Comparison of ENCODE assay signal across 6 cellular contexts in genomic region chr11:119055901-119056300, GRCh38. TPM values are rescaled to one million over a fixed set of nuclear protein-coding genes. Genes with fewer than 3 reads are reported as not detected.
A peak's percentile ranks its signal among the peaks of the same experiment; 100 is the strongest.
DNase-seq lines count a peak whose midpoint lies in the region; FAIRE-seq and TF ChIP-seq lines count a peak whose summit lies in the region.

No MANE protein-coding gene starts in this region.

- no peak for DNase-seq in GM12892 (ENCODE audit: insufficient read length)
- DNase-seq in SJSA1 (ENCODE audit: low read depth in 1 of 2, low spot score in 2 of 2), result no peak
- peak; percentile 40 for DNase-seq in foreskin melanocyte
- no peak for DNase-seq in testis
- no peak for DNase-seq in NCI-H774 (lab: John Stamatoyannopoulos, UW)
- DNase-seq in putamen (ENCODE audit: low spot score), result no peak

- H3K4me1 ChIP-seq in SJSA1 (replicated peaks), result peaks cover 10% of the 10 kb centered on the region
- H3K4me1 ChIP-seq in testis, result peaks cover 12% of the 10 kb centered on the region

- 37 to 39% methylated on average over 6 of the region's 6 CpGs for WGBS in testis, 2 donors

- H3K36me3 ChIP-seq in SJSA1 (peaks cover 25% of the 10 kb centered on the region), testis (ENCODE audit: low read depth, missing control alignments) (no peaks in the 10 kb centered on the region)

- peak overlapping the region; percentile 89 for H3K4me3 ChIP-seq in SJSA1
- H3K4me3 ChIP-seq in testis, result peak overlapping the region; percentile 90 to 96

- H3K27ac ChIP-seq in SJSA1 (no peak overlapping the region), testis (peak overlapping the region in 1 of 2 donors; percentile 63)

- FAIRE-seq in GM12892 (lab: Jason Lieb, UNC), result peak; percentile 86

- TF ChIP-seq POLR2A in GM12892 (IDR thresholded peaks at IDR 0.05; ENCODE audit: low read depth, low read length) (peak; percentile 27; the same call in 1 of the 2 replicates), testis (IDR thresholded peaks at IDR 0.05) (no peak)

- intact Hi-C loops in testis (cut with DNase I; ENCODE audit: low total_unique reads), result loop anchor here (5.0 kb wide), 1 partner anchor 41 kb away; a partner anchor contains a TSS

- H3K9me3 ChIP-seq in SJSA1 (replicated peaks) (no peaks in the 10 kb centered on the region), testis (no peaks in the 10 kb centered on the region)

- TF ChIP-seq CTCF in testis (IDR thresholded peaks at IDR 0.05), result no peak

- H3K27me3 ChIP-seq in SJSA1 (replicated peaks), result no peaks in the 10 kb centered on the region
- no peaks in the 10 kb centered on the region for H3K27me3 ChIP-seq in testis

RNA-seq across cellular contexts. Expression of gene HYOU1, which starts 1.1 kb away (rescaled TPM):
- polyA plus RNA-seq in GM12892 (2012; ENCODE audit: missing spikeins), result 61.7 TPM
- total RNA-seq in SJSA1 (2014; rRNA removed; shearing (Covaris generic)), result 124 and 128 TPM in 2 replicates
- 100 to 1,000 TPM; 126 to 127 TPM for total RNA-seq in testis
- polyA plus RNA-seq in testis (ENCODE audit: insufficient read depth, low read depth, low replicate concordance), result 209 TPM

RNA-seq across cellular contexts. Expression of gene VPS11, which starts 11.7 kb away (rescaled TPM):
- 26.5 TPM for polyA plus RNA-seq in GM12892 (2012; ENCODE audit: missing spikeins)
- total RNA-seq in SJSA1 (2014; rRNA removed; shearing (Covaris generic)), result 5.6 and 11.2 TPM in 2 replicates
- 10 to 100 TPM; 50.7 to 56.7 TPM for total RNA-seq in testis
- 60.5 TPM for polyA plus RNA-seq in testis (ENCODE audit: insufficient read depth, low read depth, low replicate concordance)

RNA-seq across cellular contexts. Expression of gene SLC37A4, which starts 25.2 kb away (rescaled TPM):
- polyA plus RNA-seq in GM12892 (2012; ENCODE audit: missing spikeins), result 32.5 TPM
- 3.1 and 6.0 TPM in 2 replicates for total RNA-seq in SJSA1 (2014; rRNA removed; shearing (Covaris generic))
- total RNA-seq in testis, result 10 to 100 TPM; 23.8 to 27.7 TPM
- 26.0 TPM for polyA plus RNA-seq in testis (ENCODE audit: insufficient read depth, low read depth, low replicate concordance)

RNA-seq across cellular contexts. Expression of gene HMBS, which starts 28.8 kb away (rescaled TPM):
- polyA plus RNA-seq in GM12892 (2012; ENCODE audit: missing spikeins), result 28.2 TPM
- 2.1 and 6.4 TPM in 2 replicates for total RNA-seq in SJSA1 (2014; rRNA removed; shearing (Covaris generic))
- total RNA-seq in testis, result 10 to 100 TPM; 17.0 to 17.3 TPM
- polyA plus RNA-seq in testis (ENCODE audit: insufficient read depth, low read depth, low replicate concordance), result 14.0 TPM

RNA-seq across cellular contexts. Expression of gene TRAPPC4, which starts 37.3 kb away (rescaled TPM):
- 55.2 TPM for polyA plus RNA-seq in GM12892 (2012; ENCODE audit: missing spikeins)
- total RNA-seq in SJSA1 (2014; rRNA removed; shearing (Covaris generic)), result 44.6 and 75.6 TPM in 2 replicates
- 100 to 1,000 TPM in 1 of 2 donors, 10 to 100 TPM in 1; 81.4 to 108 TPM for total RNA-seq in testis
- polyA plus RNA-seq in testis (ENCODE audit: insufficient read depth, low read depth, low replicate concordance), result 116 TPM
